8 cellular contexts compared by ENCODE assay signal in genomic region chr19:5170329-5170745, GRCh38.
A peak's percentile ranks its signal among the peaks of the same experiment; 100 is the strongest.
DNase-seq lines count a peak whose midpoint lies in the region; ATAC-seq and TF ChIP-seq lines count a peak whose summit lies in the region.

No MANE protein-coding gene starts in this region.

- H3K36me3 Mint-ChIP-seq in CD14-positive monocyte = no peaks in the 10 kb centered on the region

- peaks cover 0 to 7% (median 3%) of the 10 kb centered on the region in 7 donors for H3K9me3 Mint-ChIP-seq in CD14-positive monocyte

- no peak overlapping the region for H3K27ac Mint-ChIP-seq in CD14-positive monocyte

- H3K27me3 ChIP-seq in left lung = no peaks in the 10 kb centered on the region
- H3K27me3 ChIP-seq in testis = no peaks in the 10 kb centered on the region

- no peak overlapping the region for H3K27ac ChIP-seq in left lung
- no peak overlapping the region for H3K27ac ChIP-seq in testis

- peaks cover 5 to 16% (median 8%) of the 10 kb centered on the region in 3 donors for H3K27me3 Mint-ChIP-seq in CD14-positive monocyte (ENCODE audit: low read depth in 3 of 3)

- TF ChIP-seq CTCF in CD14-positive monocyte (IDR thresholded peaks at IDR 0.05) = peak; percentile 66
- TF ChIP-seq CTCF in left lung (IDR thresholded peaks at IDR 0.05) = peak; percentile 11 to 67
- peak in 1 of 3 experiments; percentile 40 for TF ChIP-seq CTCF in testis (IDR thresholded peaks at IDR 0.05)

- ATAC-seq in left lung = peak; percentile 29

- intact Hi-C loops in CD14-positive monocyte (cut with micrococcal nuclease) = no loop called here
- intact Hi-C loops in left lung (cut with DNase I) = no loop called here
- intact Hi-C loops in testis (cut with DNase I; ENCODE audit: low total_unique reads) = no loop called here

- H3K36me3 ChIP-seq in left lung (no peaks in the 10 kb centered on the region), testis (ENCODE audit: low read depth, missing control alignments) (no peaks in the 10 kb centered on the region)

- 69 to 75% methylated on average over 4 of the region's 4 CpGs for WGBS in testis, 2 donors

- TF ChIP-seq POLR2A in testis (IDR thresholded peaks at IDR 0.05) = no peak

- H3K4me1 ChIP-seq in left lung (no peaks in the 10 kb centered on the region), testis (no peaks in the 10 kb centered on the region)

- H3K4me3 ChIP-seq in left lung (no peak overlapping the region), testis (no peak overlapping the region)

- H3K4me1 Mint-ChIP-seq in CD14-positive monocyte = peaks cover 6% of the 10 kb centered on the region

- H3K9me3 ChIP-seq in left lung = no peaks in the 10 kb centered on the region
- H3K9me3 ChIP-seq in testis = no peaks in the 10 kb centered on the region

- DNase-seq in CD14-positive monocyte (ENCODE audit: low spot score) = no peak
- DNase-seq in NAMALWA (ENCODE audit: low spot score) = peak; percentile 55
- peak; percentile 14 to 21 for DNase-seq in activated T-helper 1 cell treated with anti-CD3 and anti-CD28 coated beads, Interleukin-2, amount 50 U/mL, for 16 hours (ENCODE audit: low read depth in 1 of 2, low spot score in 1 of 2)
- peak in 1 of 2 donors; percentile 90 for DNase-seq in left lung
- DNase-seq in stimulated activated CD8-positive, alpha-beta memory T cell treated with anti-CD3 and anti-CD28 coated beads, Interleukin-7, amount 100 ng/mL, for 48 hours (ENCODE audit: extremely low read depth in 1 of 2, low read depth in 1 of 2) = peak; percentile 22 to 49
- no peak for DNase-seq in Ammon's horn (ENCODE audit: low spot score)
- no peak for DNase-seq in NCI-H1105 (lab: John Stamatoyannopoulos, UW)
- DNase-seq in testis = no peak

- H3K4me3 Mint-ChIP-seq in CD14-positive monocyte = no peak overlapping the region

Comparison
In these comparisons a context has a peak if more than half of its experiments do, and no peak if none do; other contexts are left out.
1. DNase-seq: peak in NAMALWA (single experiment), activated T-helper 1 cell treated with anti-CD3 and anti-CD28 coated beads, Interleukin-2, amount 50 U/mL, for 16 hours (2 of 2) and stimulated activated CD8-positive, alpha-beta memory T cell treated with anti-CD3 and anti-CD28 coated beads, Interleukin-7, amount 100 ng/mL, for 48 hours (2 of 2); none in CD14-positive monocyte (single experiment), Ammon's horn (single experiment), NCI-H1105 (single experiment) and testis (single experiment).